Comparison of ENCODE assay signal across 1 cellular context in genomic region chr2:189659734-189660133, GRCh38.
TF ChIP-seq lines count a peak whose summit lies in the region.

No MANE protein-coding gene starts in this region.

TF ChIP-seq in HEK293, 187 proteins besides CTCF, POLR2A, EP300 and RAD21 (continues in another document):
- TF ChIP-seq ZBTB1 (tag by site-specific recombination; IDR thresholded peaks at IDR 0.05) (no peak), HIC1 (tag by site-specific recombination; IDR thresholded peaks at IDR 0.05) (0 out of 2 replicates have a peak, but pooled peaks have one; percentile 24), ZNF529 (tag by site-specific recombination; IDR thresholded peaks at IDR 0.05; ENCODE audit: insufficient replicate concordance) (no peak), ZBTB21 (tag by site-specific recombination; IDR thresholded peaks at IDR 0.05) (no peak), ZNF354C (tag by site-specific recombination; IDR thresholded peaks at IDR 0.05; ENCODE audit: borderline replicate concordance, low read depth) (no peak), BCL6B (tag by site-specific recombination; IDR thresholded peaks at IDR 0.05) (no peak; the same call in 1 of the 2 replicates), ZNF660 (tag by site-specific recombination; IDR thresholded peaks at IDR 0.05) (no peak), KLF10 (tag by site-specific recombination; IDR thresholded peaks at IDR 0.05) (no peak), ZFP69B (tag by site-specific recombination; IDR thresholded peaks at IDR 0.05) (no peak), REPIN1 (tag by site-specific recombination; IDR thresholded peaks at IDR 0.05; ENCODE audit: low read depth) (no peak), ZNF837 (tag by site-specific recombination; IDR thresholded peaks at IDR 0.05) (no peak), ZNF514 (tag by site-specific recombination; IDR thresholded peaks at IDR 0.05) (no peak), ZNF433 (tag by site-specific recombination; IDR thresholded peaks at IDR 0.05; ENCODE audit: low read depth) (no peak), ZBTB26 (tag by site-specific recombination; optimal IDR thresholded peaks at IDR 0.05) (no peak), ZNF155 (tag by site-specific recombination; IDR thresholded peaks at IDR 0.05) (no peak), ZNF792 (tag by site-specific recombination; IDR thresholded peaks at IDR 0.05) (no peak), BCL11A (tag by site-specific recombination; IDR thresholded peaks at IDR 0.05; ENCODE audit: low read depth) (peak; percentile 43; the same call in 1 of the 2 replicates), ZNF629 (tag by site-specific recombination; IDR thresholded peaks at IDR 0.05) (peak; percentile 27; the same call in 1 of the 2 replicates), KLF8 (tag by site-specific recombination; IDR thresholded peaks at IDR 0.05) (peak; percentile 54; the same call in 1 of the 2 replicates), PBX3 (CRISPR knock-in tag; IDR thresholded peaks at IDR 0.05) (no peak), ZIC2 (tag by site-specific recombination; IDR thresholded peaks at IDR 0.05) (no peak), ZNF658 (tag by site-specific recombination; IDR thresholded peaks at IDR 0.05) (no peak), ZNF600 (tag by site-specific recombination; IDR thresholded peaks at IDR 0.05) (no peak), ZSCAN5A (tag by site-specific recombination; IDR thresholded peaks at IDR 0.05) (no peak), ZNF777 (tag by site-specific recombination; IDR thresholded peaks at IDR 0.05; ENCODE audit: borderline replicate concordance) (no peak), ZNF423 (tag by site-specific recombination; IDR thresholded peaks at IDR 0.05) (no peak), GLIS1 (tag by site-specific recombination; IDR thresholded peaks at IDR 0.05) (0 out of 2 replicates have a peak, but pooled peaks have one; percentile 8), ZXDB (tag by site-specific recombination; IDR thresholded peaks at IDR 0.05) (peak; percentile 84), ZFP41 (tag by site-specific recombination; IDR thresholded peaks at IDR 0.05; ENCODE audit: borderline replicate concordance) (no peak), PRDM1 (tag by site-specific recombination; IDR thresholded peaks at IDR 0.05) (no peak), ZNF426 (tag by site-specific recombination; IDR thresholded peaks at IDR 0.05) (no peak), ZBTB8A (tag by site-specific recombination; IDR thresholded peaks at IDR 0.05) (no peak), RBAK (tag by site-specific recombination; IDR thresholded peaks at IDR 0.05) (no peak), AEBP2 (tag by site-specific recombination; IDR thresholded peaks at IDR 0.05; ENCODE audit: borderline replicate concordance) (no peak), ZNF239 (tag by site-specific recombination; IDR thresholded peaks at IDR 0.05) (no peak), ZNF223 (tag by site-specific recombination; IDR thresholded peaks at IDR 0.05) (no peak), ZBTB6 (tag by site-specific recombination; IDR thresholded peaks at IDR 0.05) (no peak), KLF1 (tag by site-specific recombination; IDR thresholded peaks at IDR 0.05) (peak; percentile 35; the same call in 1 of the 2 replicates), YY2 (tag by site-specific recombination; IDR thresholded peaks at IDR 0.05) (no peak), ZFP37 (tag by site-specific recombination; IDR thresholded peaks at IDR 0.05) (no peak), ZNF362 (tag by site-specific recombination; IDR thresholded peaks at IDR 0.05) (no peak), OSR2 (tag by site-specific recombination; IDR thresholded peaks at IDR 0.05) (peak; percentile 85), KLF7 (tag by site-specific recombination; IDR thresholded peaks at IDR 0.05; ENCODE audit: borderline replicate concordance) (no peak), ZNF138 (tag by site-specific recombination; IDR thresholded peaks at IDR 0.05; ENCODE audit: borderline replicate concordance) (no peak), KLF9 (tag by site-specific recombination; IDR thresholded peaks at IDR 0.05; ENCODE audit: low read depth) (no peak), ZNF248 (tag by site-specific recombination; IDR thresholded peaks at IDR 0.05) (no peak), WT1 (tag by site-specific recombination; IDR thresholded peaks at IDR 0.05) (peak; percentile 96), SCRT2 (tag by site-specific recombination; IDR thresholded peaks at IDR 0.05) (no peak), ZBTB44 (tag by site-specific recombination; IDR thresholded peaks at IDR 0.05) (no peak), ZNF274 (IDR thresholded peaks at IDR 0.05; ENCODE audit: low read length) (no peak), ZNF274 (tag by site-specific recombination; IDR thresholded peaks at IDR 0.05; ENCODE audit: borderline replicate concordance) (no peak), ZNF510 (tag by site-specific recombination; IDR thresholded peaks at IDR 0.05; ENCODE audit: insufficient replicate concordance) (no peak), ZNF169 (tag by site-specific recombination; IDR thresholded peaks at IDR 0.05) (no peak), TCF7L2 (IDR thresholded peaks at IDR 0.05; ENCODE audit: borderline replicate concordance, low read depth, low read length) (no peak), ZBTB10 (tag by site-specific recombination; IDR thresholded peaks at IDR 0.05) (no peak), ZNF132 (tag by site-specific recombination; IDR thresholded peaks at IDR 0.05; ENCODE audit: borderline replicate concordance) (no peak), ZNF2 (tag by site-specific recombination; IDR thresholded peaks at IDR 0.05) (no peak), ZNF174 (tag by site-specific recombination; IDR thresholded peaks at IDR 0.05) (no peak), ZNF623 (tag by site-specific recombination; IDR thresholded peaks at IDR 0.05) (no peak), ZNF114 (tag by site-specific recombination; IDR thresholded peaks at IDR 0.05) (no peak)
